In the genomic region with DNA sequence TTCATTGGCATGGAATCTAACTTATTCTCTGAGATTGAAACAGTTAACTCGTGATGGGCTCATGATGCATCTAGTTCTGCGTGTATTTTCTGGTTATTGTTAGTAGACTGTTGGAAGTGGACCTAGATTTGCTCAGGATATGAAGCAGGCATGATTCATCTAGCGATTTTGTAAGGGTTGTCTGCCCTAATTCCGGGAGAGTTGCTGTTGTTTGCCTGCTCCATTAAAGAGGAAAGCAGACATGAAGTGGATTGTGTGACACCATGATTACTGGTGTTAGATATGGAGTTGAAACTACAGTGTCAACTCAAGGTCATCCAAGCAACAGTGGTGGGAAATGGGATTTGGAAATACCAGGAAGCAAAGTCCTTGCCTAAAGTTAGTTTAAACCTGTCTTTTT, we compare ENCODE assay signal across 1 cellular context.
TF ChIP-seq lines count a peak whose summit lies in the region.

No MANE protein-coding gene starts in this region.

TF ChIP-seq in SK-N-SH, 30 proteins besides CTCF, POLR2A, EP300 and RAD21:
- TF ChIP-seq, protein P1, sequence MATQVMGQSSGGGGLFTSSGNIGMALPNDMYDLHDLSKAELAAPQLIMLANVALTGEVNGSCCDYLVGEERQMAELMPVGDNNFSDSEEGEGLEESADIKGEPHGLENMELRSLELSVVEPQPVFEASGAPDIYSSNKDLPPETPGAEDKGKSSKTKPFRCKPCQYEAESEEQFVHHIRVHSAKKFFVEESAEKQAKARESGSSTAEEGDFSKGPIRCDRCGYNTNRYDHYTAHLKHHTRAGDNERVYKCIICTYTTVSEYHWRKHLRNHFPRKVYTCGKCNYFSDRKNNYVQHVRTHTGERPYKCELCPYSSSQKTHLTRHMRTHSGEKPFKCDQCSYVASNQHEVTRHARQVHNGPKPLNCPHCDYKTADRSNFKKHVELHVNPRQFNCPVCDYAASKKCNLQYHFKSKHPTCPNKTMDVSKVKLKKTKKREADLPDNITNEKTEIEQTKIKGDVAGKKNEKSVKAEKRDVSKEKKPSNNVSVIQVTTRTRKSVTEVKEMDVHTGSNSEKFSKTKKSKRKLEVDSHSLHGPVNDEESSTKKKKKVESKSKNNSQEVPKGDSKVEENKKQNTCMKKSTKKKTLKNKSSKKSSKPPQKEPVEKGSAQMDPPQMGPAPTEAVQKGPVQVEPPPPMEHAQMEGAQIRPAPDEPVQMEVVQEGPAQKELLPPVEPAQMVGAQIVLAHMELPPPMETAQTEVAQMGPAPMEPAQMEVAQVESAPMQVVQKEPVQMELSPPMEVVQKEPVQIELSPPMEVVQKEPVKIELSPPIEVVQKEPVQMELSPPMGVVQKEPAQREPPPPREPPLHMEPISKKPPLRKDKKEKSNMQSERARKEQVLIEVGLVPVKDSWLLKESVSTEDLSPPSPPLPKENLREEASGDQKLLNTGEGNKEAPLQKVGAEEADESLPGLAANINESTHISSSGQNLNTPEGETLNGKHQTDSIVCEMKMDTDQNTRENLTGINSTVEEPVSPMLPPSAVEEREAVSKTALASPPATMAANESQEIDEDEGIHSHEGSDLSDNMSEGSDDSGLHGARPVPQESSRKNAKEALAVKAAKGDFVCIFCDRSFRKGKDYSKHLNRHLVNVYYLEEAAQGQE (IDR thresholded peaks at IDR 0.05; ENCODE audit: low read depth, low read length), result no peak; the same call in 1 of the 2 replicates
- TF ChIP-seq SIN3A (IDR thresholded peaks at IDR 0.05; ENCODE audit: borderline replicate concordance, low read depth, low read length) (no peak), MEF2A (IDR thresholded peaks at IDR 0.05; ENCODE audit: borderline replicate concordance, low read depth) (peak; percentile 48; the same call in 1 of the 2 replicates), TEAD4 (IDR thresholded peaks at IDR 0.05; ENCODE audit: borderline replicate concordance, insufficient read depth) (peak; percentile 51; the same call in 1 of the 2 replicates), TCF12 (IDR thresholded peaks at IDR 0.05) (peak; percentile 93), MXI1 (IDR thresholded peaks at IDR 0.05; ENCODE audit: low read depth, low read length) (no peak), FOXJ3 (CRISPR knock-in tag; IDR thresholded peaks at IDR 0.05) (no peak), RXRA (IDR thresholded peaks at IDR 0.05; ENCODE audit: borderline replicate concordance, low read depth) (peak; percentile 81; the same call in 1 of the 2 replicates), EZH2phosphoT487 (IDR thresholded peaks at IDR 0.05; ENCODE audit: borderline replicate concordance, low read depth) (no peak), SMC3 (IDR thresholded peaks at IDR 0.05; ENCODE audit: low read depth, low read length) (no peak), YY1 (IDR thresholded peaks at IDR 0.05; ENCODE audit: low read depth) (peak; percentile 56; the same call in 1 of the 2 replicates), FOXM1 (IDR thresholded peaks at IDR 0.05; ENCODE audit: low read depth) (no peak; the same call in 1 of the 2 replicates), JUND (IDR thresholded peaks at IDR 0.05) (peak; percentile 87), GABPA (IDR thresholded peaks at IDR 0.05; ENCODE audit: low read depth) (no peak), CHD2 (IDR thresholded peaks at IDR 0.05; ENCODE audit: low read length, partially characterized antibody) (no peak), NFIC (IDR thresholded peaks at IDR 0.05; ENCODE audit: borderline replicate concordance) (peak; percentile 73; the same call in 1 of the 2 replicates), POLR2AphosphoS5 (IDR thresholded peaks at IDR 0.05; ENCODE audit: low read depth, low read length) (peak; percentile 82; the same call in 1 of the 2 replicates), FOSL2 (IDR thresholded peaks at IDR 0.05; ENCODE audit: borderline replicate concordance, low read depth) (peak; percentile 90), TAF1 (IDR thresholded peaks at IDR 0.05; ENCODE audit: borderline replicate concordance, low read depth, low read length) (no peak), ELF1 (IDR thresholded peaks at IDR 0.05) (0 out of 2 replicates have a peak, but pooled peaks have one; percentile 34)
- TF ChIP-seq, protein P2, sequence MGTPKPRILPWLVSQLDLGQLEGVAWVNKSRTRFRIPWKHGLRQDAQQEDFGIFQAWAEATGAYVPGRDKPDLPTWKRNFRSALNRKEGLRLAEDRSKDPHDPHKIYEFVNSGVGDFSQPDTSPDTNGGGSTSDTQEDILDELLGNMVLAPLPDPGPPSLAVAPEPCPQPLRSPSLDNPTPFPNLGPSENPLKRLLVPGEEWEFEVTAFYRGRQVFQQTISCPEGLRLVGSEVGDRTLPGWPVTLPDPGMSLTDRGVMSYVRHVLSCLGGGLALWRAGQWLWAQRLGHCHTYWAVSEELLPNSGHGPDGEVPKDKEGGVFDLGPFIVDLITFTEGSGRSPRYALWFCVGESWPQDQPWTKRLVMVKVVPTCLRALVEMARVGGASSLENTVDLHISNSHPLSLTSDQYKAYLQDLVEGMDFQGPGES (IDR thresholded peaks at IDR 0.05; ENCODE audit: low read depth, low read length), result no peak
- TF ChIP-seq, protein P3, sequence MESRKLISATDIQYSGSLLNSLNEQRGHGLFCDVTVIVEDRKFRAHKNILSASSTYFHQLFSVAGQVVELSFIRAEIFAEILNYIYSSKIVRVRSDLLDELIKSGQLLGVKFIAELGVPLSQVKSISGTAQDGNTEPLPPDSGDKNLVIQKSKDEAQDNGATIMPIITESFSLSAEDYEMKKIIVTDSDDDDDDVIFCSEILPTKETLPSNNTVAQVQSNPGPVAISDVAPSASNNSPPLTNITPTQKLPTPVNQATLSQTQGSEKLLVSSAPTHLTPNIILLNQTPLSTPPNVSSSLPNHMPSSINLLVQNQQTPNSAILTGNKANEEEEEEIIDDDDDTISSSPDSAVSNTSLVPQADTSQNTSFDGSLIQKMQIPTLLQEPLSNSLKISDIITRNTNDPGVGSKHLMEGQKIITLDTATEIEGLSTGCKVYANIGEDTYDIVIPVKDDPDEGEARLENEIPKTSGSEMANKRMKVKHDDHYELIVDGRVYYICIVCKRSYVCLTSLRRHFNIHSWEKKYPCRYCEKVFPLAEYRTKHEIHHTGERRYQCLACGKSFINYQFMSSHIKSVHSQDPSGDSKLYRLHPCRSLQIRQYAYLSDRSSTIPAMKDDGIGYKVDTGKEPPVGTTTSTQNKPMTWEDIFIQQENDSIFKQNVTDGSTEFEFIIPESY (IDR thresholded peaks at IDR 0.05; ENCODE audit: borderline replicate concordance, low read depth), result peak; percentile 57; the same call in 1 of the 2 replicates
- TF ChIP-seq, protein P4, sequence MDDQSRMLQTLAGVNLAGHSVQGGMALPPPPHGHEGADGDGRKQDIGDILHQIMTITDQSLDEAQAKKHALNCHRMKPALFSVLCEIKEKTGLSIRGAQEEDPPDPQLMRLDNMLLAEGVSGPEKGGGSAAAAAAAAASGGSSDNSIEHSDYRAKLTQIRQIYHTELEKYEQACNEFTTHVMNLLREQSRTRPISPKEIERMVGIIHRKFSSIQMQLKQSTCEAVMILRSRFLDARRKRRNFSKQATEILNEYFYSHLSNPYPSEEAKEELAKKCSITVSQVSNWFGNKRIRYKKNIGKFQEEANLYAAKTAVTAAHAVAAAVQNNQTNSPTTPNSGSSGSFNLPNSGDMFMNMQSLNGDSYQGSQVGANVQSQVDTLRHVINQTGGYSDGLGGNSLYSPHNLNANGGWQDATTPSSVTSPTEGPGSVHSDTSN (IDR thresholded peaks at IDR 0.05), result peak; percentile 88
- TF ChIP-seq, protein P5, sequence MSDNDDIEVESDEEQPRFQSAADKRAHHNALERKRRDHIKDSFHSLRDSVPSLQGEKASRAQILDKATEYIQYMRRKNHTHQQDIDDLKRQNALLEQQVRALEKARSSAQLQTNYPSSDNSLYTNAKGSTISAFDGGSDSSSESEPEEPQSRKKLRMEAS (IDR thresholded peaks at IDR 0.05; ENCODE audit: low read depth), result peak; percentile 59; the same call in 1 of the 2 replicates
- TF ChIP-seq, protein P6, sequence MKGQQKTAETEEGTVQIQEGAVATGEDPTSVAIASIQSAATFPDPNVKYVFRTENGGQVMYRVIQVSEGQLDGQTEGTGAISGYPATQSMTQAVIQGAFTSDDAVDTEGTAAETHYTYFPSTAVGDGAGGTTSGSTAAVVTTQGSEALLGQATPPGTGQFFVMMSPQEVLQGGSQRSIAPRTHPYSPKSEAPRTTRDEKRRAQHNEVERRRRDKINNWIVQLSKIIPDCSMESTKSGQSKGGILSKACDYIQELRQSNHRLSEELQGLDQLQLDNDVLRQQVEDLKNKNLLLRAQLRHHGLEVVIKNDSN (IDR thresholded peaks at IDR 0.05; ENCODE audit: borderline replicate concordance, low read depth), result no peak
